17 cellular contexts compared by ENCODE assay signal in genomic region chr15:100433304-100433703, GRCh38.
DNase-seq lines count a peak whose midpoint lies in the region; ATAC-seq and TF ChIP-seq lines count a peak whose summit lies in the region.
"Had no signal": no experiment of that assay in that cellular context is flagged by ENCODE, and none has a peak within 500 bp of the region (broad histone marks: within the 10 kb centered on the region; RNA-seq: fewer than 3 reads in every experiment).

No MANE protein-coding gene starts in this region.

- intact Hi-C loops in activated CD4-positive, alpha-beta memory T cell treated with anti-CD3 and anti-CD28 coated beads for 36 hours (cut with micrococcal nuclease): no loop called here

- H3K27ac Mint-ChIP-seq in mesothelial cell of epicardium: peak overlapping the region; percentile 37
- H3K27ac Mint-ChIP-seq in activated CD4-positive, alpha-beta memory T cell treated with anti-CD3 and anti-CD28 coated beads for 36 hours: no peak overlapping the region

- H3K9me3 Mint-ChIP-seq in mesothelial cell of epicardium: no peaks in the 10 kb centered on the region
- peaks cover 3% of the 10 kb centered on the region for H3K9me3 Mint-ChIP-seq in activated CD4-positive, alpha-beta memory T cell treated with anti-CD3 and anti-CD28 coated beads for 36 hours

- POLR2A ChIA-PET in activated CD4-positive, alpha-beta memory T cell treated with anti-CD3 and anti-CD28 coated beads for 36 hours (lab: Charles Lee): no interaction called here

- CTCF ChIA-PET in activated CD4-positive, alpha-beta memory T cell treated with anti-CD3 and anti-CD28 coated beads for 36 hours (lab: Charles Lee): interaction anchor here (1.2 kb wide), 1 partner anchor 83 kb away, joined by 4 read pairs; no protein-coding TSS in a partner anchor

- DNase-seq in NOMO-1 (lab: John Stamatoyannopoulos, UW; ENCODE audit: unreplicated experiment in 2 of 2): peak; percentile 18 to 20
- DNase-seq in NOMO-1 treated with dmso at 0.1 percent for 144 hours (lab: John Stamatoyannopoulos, UW; ENCODE audit: unreplicated experiment): no peak
- no peak for DNase-seq in RWPE2 (ENCODE audit: low spot score)
- DNase-seq in mesothelial cell of epicardium (ENCODE audit: low spot score in 2 of 2, unreplicated experiment in 2 of 2): no peak
- DNase-seq in putamen (ENCODE audit: low spot score): no peak
- DNase-seq in activated CD4-positive, alpha-beta memory T cell treated with anti-CD3 and anti-CD28 coated beads for 36 hours: no peak
- DNase-seq: 8988T, DND-41, NCI-H1417 treated with DMSO at 0.1 percent for 48 hours, NCI-H2081, NCI-H510A, NCI-H774, SIG-M5 had no signal

- no peaks in the 10 kb centered on the region for H3K36me3 Mint-ChIP-seq in mesothelial cell of epicardium
- peaks cover 2% of the 10 kb centered on the region for H3K36me3 Mint-ChIP-seq in activated CD4-positive, alpha-beta memory T cell treated with anti-CD3 and anti-CD28 coated beads for 36 hours

- no peaks in the 10 kb centered on the region for H3K4me1 ChIP-seq in RWPE2 (ENCODE audit: insufficient read depth, poor library complexity, severe bottlenecking)

- TF ChIP-seq CTCF in LNCAP (IDR thresholded peaks at IDR 0.05) (peak; percentile 22; the same call in 1 of the 2 replicates), RWPE2 (IDR thresholded peaks at IDR 0.05; ENCODE audit: poor library complexity, severe bottlenecking) (peak; percentile 24), mesothelial cell of epicardium (IDR thresholded peaks at IDR 0.05; ENCODE audit: unreplicated experiment) (no peak)

- peak; percentile 49; the same call in 2 of the 3 replicates for ATAC-seq in RWPE2 (ENCODE audit: low read depth)
- ATAC-seq in HG02759 (IDR thresholded peaks at IDR 0.05; ENCODE audit: unreplicated experiment): no peak

- no peak overlapping the region for H3K4me3 Mint-ChIP-seq in mesothelial cell of epicardium
- H3K4me3 Mint-ChIP-seq in activated CD4-positive, alpha-beta memory T cell treated with anti-CD3 and anti-CD28 coated beads for 36 hours: no peak overlapping the region

- H3K4me3 ChIP-seq in RWPE2 (ENCODE audit: severe bottlenecking): no peak overlapping the region
- H3K4me3 ChIP-seq: BLaER1 had no signal

- H3K36me3 ChIP-seq in RWPE2 (ENCODE audit: low read depth): no peaks in the 10 kb centered on the region
- H3K36me3 ChIP-seq: BLaER1 had no signal

- H3K4me1 Mint-ChIP-seq in mesothelial cell of epicardium: peaks cover 36% of the 10 kb centered on the region
- H3K4me1 Mint-ChIP-seq in activated CD4-positive, alpha-beta memory T cell treated with anti-CD3 and anti-CD28 coated beads for 36 hours (ENCODE audit: low read depth): no peaks in the 10 kb centered on the region

- no peaks in the 10 kb centered on the region for H3K9me3 ChIP-seq in RWPE2 (ENCODE audit: severe bottlenecking)
- H3K9me3 ChIP-seq: BLaER1 had no signal

- no peak overlapping the region for H3K27ac ChIP-seq in RWPE2 (ENCODE audit: poor library complexity, severe bottlenecking)
- H3K27ac ChIP-seq: BLaER1, KMS-11 had no signal

- no peaks in the 10 kb centered on the region for H3K27me3 ChIP-seq in RWPE2 (ENCODE audit: insufficient read depth, poor library complexity, severe bottlenecking)
- H3K27me3 ChIP-seq: BLaER1 had no signal

- no peaks in the 10 kb centered on the region for H3K27me3 Mint-ChIP-seq in mesothelial cell of epicardium (ENCODE audit: low read depth)
- H3K27me3 Mint-ChIP-seq in activated CD4-positive, alpha-beta memory T cell treated with anti-CD3 and anti-CD28 coated beads for 36 hours: no peaks in the 10 kb centered on the region

Comparison
In these comparisons a context has a peak if more than half of its experiments do, and no peak if none do; other contexts are left out.
1. DNase-seq: peak in NOMO-1 (2 of 2); none in NOMO-1 treated with dmso at 0.1 percent for 144 hours (single experiment), RWPE2 (single experiment), mesothelial cell of epicardium (0 of 2), putamen (single experiment) and activated CD4-positive, alpha-beta memory T cell treated with anti-CD3 and anti-CD28 coated beads for 36 hours (single experiment).